Comparison of ENCODE assay signal across 8 cellular contexts in the genomic region with DNA sequence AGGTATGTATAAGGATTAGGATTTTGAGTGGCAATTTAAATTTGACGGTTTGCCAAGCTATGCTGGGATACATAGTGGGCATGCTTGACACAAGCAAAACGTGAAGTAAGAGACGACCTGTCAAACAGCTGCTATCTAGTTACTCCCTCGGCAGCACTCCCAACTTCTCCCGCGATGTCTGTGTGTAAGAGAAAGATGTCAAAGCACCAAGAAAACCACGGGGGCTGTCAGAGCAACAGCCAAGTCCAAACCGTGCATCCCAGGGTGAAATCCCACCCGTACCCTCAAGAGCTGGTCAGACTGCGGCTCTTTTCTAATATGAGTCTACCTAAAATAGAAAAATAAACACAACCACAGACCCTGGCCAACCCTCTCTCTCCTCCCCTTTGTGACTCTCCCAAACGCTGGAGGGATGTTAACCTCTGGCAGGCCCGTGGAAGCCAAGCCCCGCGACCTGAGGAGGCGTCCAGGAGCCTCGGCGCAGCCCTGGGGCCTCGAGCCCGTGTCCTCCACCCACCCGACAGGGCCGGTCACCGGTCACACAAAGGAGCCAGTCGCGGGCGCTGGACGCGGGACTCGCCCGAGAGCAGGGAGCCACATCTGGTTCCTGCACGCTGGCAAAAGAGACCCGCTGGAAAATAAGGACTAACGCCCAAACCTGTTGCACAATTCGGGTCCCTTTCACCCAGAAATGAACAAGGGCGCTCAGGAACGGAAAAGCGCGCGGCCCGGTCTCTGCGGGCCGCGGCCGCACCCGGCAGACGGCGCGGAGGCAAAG. TPM values are rescaled to one million over a fixed set of nuclear protein-coding genes. Genes with fewer than 3 reads are reported as not detected.
DNase-seq lines count a peak whose midpoint lies in the region; ATAC-seq, FAIRE-seq and TF ChIP-seq lines count a peak whose summit lies in the region.

No MANE protein-coding gene starts in this region.

- H3K9me3 ChIP-seq in SK-N-SH = no peaks in the 10 kb centered on the region
- H3K9me3 ChIP-seq in skeletal muscle satellite cell (replicated peaks; ENCODE audit: low read length) = no peaks in the 10 kb centered on the region

- H2AFZ ChIP-seq in SK-N-SH (ENCODE audit: low read depth) = peak overlapping the region; percentile 75

- FAIRE-seq in HTR-8/SVneo (lab: Jason Lieb, UNC) = peak; percentile 36

- H3K4me2 ChIP-seq in SK-N-SH (peak overlapping the region; percentile 88), skeletal muscle satellite cell (ENCODE audit: low read length) (peak overlapping the region; percentile 81)

- H3K4me3 ChIP-seq in SK-N-SH (ENCODE audit: low read depth in 2 of 2, low read length in 1 of 2) (peak overlapping the region; percentile 87 to 93), skeletal muscle satellite cell (ENCODE audit: low read length) (peak overlapping the region; percentile 94)

- H3F3A ChIP-seq in SK-N-SH (replicated peaks; ENCODE audit: insufficient read depth) = peaks cover 11% of the 10 kb centered on the region

- H3K27me3 ChIP-seq in SK-N-SH (ENCODE audit: insufficient read depth) (no peaks in the 10 kb centered on the region), skeletal muscle satellite cell (ENCODE audit: control insufficient read depth, insufficient read depth, low read length) (no peaks in the 10 kb centered on the region)

- TF ChIP-seq CTCF in SK-N-SH (IDR thresholded peaks at IDR 0.05) = no peak

- DNase-seq in EH (ENCODE audit: low read depth) (peak; percentile 58), HTR-8/SVneo (ENCODE audit: insufficient read length, low spot score) (no peak), SK-N-SH (peak; percentile 75), caudate nucleus (lab: John Stamatoyannopoulos, UW) (peak in 42 of 61 donors; percentile 4 to 78 (median 41)), inferior parietal cortex (ENCODE audit: extremely low spot score) (peak; percentile 47), mesenteric fat pad (ENCODE audit: low spot score) (no peak)

- no peak for TF ChIP-seq EP300 in SK-N-SH (IDR thresholded peaks at IDR 0.05; ENCODE audit: borderline replicate concordance in 1 of 2, low read depth in 1 of 2, low read length in 1 of 2)

- POLR2A ChIA-PET in SK-N-SH (lab: Yijun Ruan, JAX) = no interaction called here

- H4K20me1 ChIP-seq in SK-N-SH (ENCODE audit: insufficient read depth) = no peaks in the 10 kb centered on the region

- peaks cover 52% of the 10 kb centered on the region for H3K79me2 ChIP-seq in SK-N-SH (ENCODE audit: insufficient read depth)

- peaks cover 0 to 3% of the 10 kb centered on the region in 2 experiments for H3K36me3 ChIP-seq in SK-N-SH (replicated peaks in 1 of 2; ENCODE audit: control insufficient read depth in 1 of 2, insufficient read depth in 2 of 2, low read length in 1 of 2)
- H3K36me3 ChIP-seq in skeletal muscle satellite cell (ENCODE audit: insufficient read depth, low read length) = no peaks in the 10 kb centered on the region

- no peaks in the 10 kb centered on the region for H3K9me2 ChIP-seq in SK-N-SH

- CTCF ChIA-PET in SK-N-SH (lab: Yijun Ruan, JAX) = interaction anchor here (0.6 to 1.4 kb wide), 5 partner anchors 9 to 44 kb away, joined by 3 to 4 read pairs (median 3); no protein-coding TSS in a partner anchor

- TF ChIP-seq RAD21 in SK-N-SH (IDR thresholded peaks at IDR 0.05; ENCODE audit: low read length) = no peak

- peak overlapping the region; percentile 82 for H3K9ac ChIP-seq in SK-N-SH
- peak overlapping the region; percentile 94 for H3K9ac ChIP-seq in skeletal muscle satellite cell (ENCODE audit: low read depth, low read length)

- ATAC-seq in GM21447 (IDR thresholded peaks at IDR 0.05; ENCODE audit: unreplicated experiment) = peak; percentile 40

- peaks cover 6 to 10% of the 10 kb centered on the region in 2 experiments; a peak in 3 of 4 replicates for H3K4me1 ChIP-seq in SK-N-SH (ENCODE audit: control insufficient read depth in 1 of 2, insufficient read depth in 2 of 2, low read depth in 1 of 2, low read length in 1 of 2)
- H3K4me1 ChIP-seq in skeletal muscle satellite cell (ENCODE audit: control insufficient read depth, insufficient read depth, low read length) = peaks cover 32% of the 10 kb centered on the region

- 2% methylated on average over 20 of the region's 47 CpGs for WGBS in SK-N-SH (ENCODE audit: low lambda C conversion rate)

- H3K27ac ChIP-seq in SK-N-SH (ENCODE audit: low read depth in 2 of 2, low read length in 1 of 2) (peak overlapping the region; percentile 26 to 67; a peak in 2 of 4 replicates), caudate nucleus (ENCODE audit: low read depth, low read length) (peak overlapping the region; percentile 65)

TF ChIP-seq in SK-N-SH, 30 proteins besides CTCF, POLR2A, EP300 and RAD21:
- TF ChIP-seq FOSL2 (IDR thresholded peaks at IDR 0.05; ENCODE audit: borderline replicate concordance, low read depth) = no peak
- TF ChIP-seq NFIC (IDR thresholded peaks at IDR 0.05; ENCODE audit: borderline replicate concordance) = no peak; the same call in 1 of the 2 replicates
- TF ChIP-seq, protein P1, sequence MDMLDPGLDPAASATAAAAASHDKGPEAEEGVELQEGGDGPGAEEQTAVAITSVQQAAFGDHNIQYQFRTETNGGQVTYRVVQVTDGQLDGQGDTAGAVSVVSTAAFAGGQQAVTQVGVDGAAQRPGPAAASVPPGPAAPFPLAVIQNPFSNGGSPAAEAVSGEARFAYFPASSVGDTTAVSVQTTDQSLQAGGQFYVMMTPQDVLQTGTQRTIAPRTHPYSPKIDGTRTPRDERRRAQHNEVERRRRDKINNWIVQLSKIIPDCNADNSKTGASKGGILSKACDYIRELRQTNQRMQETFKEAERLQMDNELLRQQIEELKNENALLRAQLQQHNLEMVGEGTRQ (IDR thresholded peaks at IDR 0.05; ENCODE audit: borderline replicate concordance, low read depth, low read length) = no peak
- TF ChIP-seq SIN3A (IDR thresholded peaks at IDR 0.05; ENCODE audit: borderline replicate concordance, low read depth, low read length) = peak; percentile 53; the same call in 1 of the 2 replicates
- peak; percentile 85 for TF ChIP-seq MXI1 (IDR thresholded peaks at IDR 0.05; ENCODE audit: low read depth, low read length)

RNA-seq across cellular contexts. Expression of gene SESTD1, which starts 1.0 kb away (rescaled TPM):
- polyA plus RNA-seq in SK-N-SH (2012; rRNA removed) = 4.6 and 5.1 TPM in 2 replicates
- 6.4 and 7.1 TPM in 2 replicates for polyA plus RNA-seq in SK-N-SH (2012; cell fraction: cytosol; rRNA removed)
- 8.3 and 12.1 TPM in 2 replicates for polyA plus RNA-seq in SK-N-SH (2012; cell fraction: nucleus; rRNA removed)
- 13.8 and 24.1 TPM in 2 replicates for total RNA-seq in skeletal muscle satellite cell (2012; rRNA removed)
- 167 TPM for total RNA-seq in mesenteric fat pad

Comparison
In these comparisons a context has a peak if more than half of its experiments do, and no peak if none do; other contexts are left out.
1. DNase-seq: peak in EH (single experiment), SK-N-SH (single experiment), caudate nucleus (42 of 61) and inferior parietal cortex (single experiment); none in HTR-8/SVneo (single experiment) and mesenteric fat pad (single experiment).